12 cellular contexts compared by ENCODE assay signal in genomic region chr2:156590313-156590712, GRCh38.
DNase-seq lines count a peak whose midpoint lies in the region; ATAC-seq and TF ChIP-seq lines count a peak whose summit lies in the region.
"Had no signal": no experiment of that assay in that cellular context is flagged by ENCODE, and none has a peak within 500 bp of the region (broad histone marks: within the 10 kb centered on the region; RNA-seq: fewer than 3 reads in every experiment).

No MANE protein-coding gene starts in this region.

- H3K4me1 ChIP-seq in adipocyte (ENCODE audit: control insufficient read depth, insufficient read depth, low read length) = peaks cover 15% of the 10 kb centered on the region
- peaks cover 0 to 25% (median 6%) of the 10 kb centered on the region in 4 donors for H3K4me1 ChIP-seq in tibial nerve
- peaks cover 0 to 3% (median 3%) of the 10 kb centered on the region in 4 donors for H3K4me1 ChIP-seq in esophagus muscularis mucosa

- peak; percentile 81 for ATAC-seq in esophagus mucosa
- ATAC-seq in HG03354 (IDR thresholded peaks at IDR 0.05; ENCODE audit: poor library complexity, severe bottlenecking, unreplicated experiment) = no peak
- no peak for ATAC-seq in HG03045 (IDR thresholded peaks at IDR 0.05; ENCODE audit: unreplicated experiment)
- ATAC-seq in GM18858 (IDR thresholded peaks at IDR 0.05; ENCODE audit: unreplicated experiment) = no peak

- TF ChIP-seq RAD21 in Ishikawa (IDR thresholded peaks at IDR 0.05; ENCODE audit: low read depth) = no peak

- H3K4me3 ChIP-seq in adipocyte (ENCODE audit: low read length) (no peak overlapping the region), tibial nerve (no peak overlapping the region), esophagus muscularis mucosa (no peak overlapping the region)
- H3K4me3 ChIP-seq: GM12878, GM23248, K562 had no signal

- intact Hi-C loops in esophagus muscularis mucosa (cut with DNase I) = loop anchor here (10.0 kb wide), 2 partner anchors 186 to 604 kb away; no protein-coding TSS in a partner anchor

- H3K27me3 ChIP-seq in adipocyte (replicated peaks; ENCODE audit: control insufficient read depth, insufficient read depth, low read length) = no peaks in the 10 kb centered on the region
- H3K27me3 ChIP-seq in tibial nerve = no peaks in the 10 kb centered on the region
- H3K27me3 ChIP-seq in esophagus muscularis mucosa = no peaks in the 10 kb centered on the region

- no peak for TF ChIP-seq CTCF in tibial nerve (IDR thresholded peaks at IDR 0.05)
- no peak for TF ChIP-seq CTCF in esophagus muscularis mucosa (IDR thresholded peaks at IDR 0.05)

- H3K27ac ChIP-seq in tibial nerve = peak overlapping the region; percentile 35 to 75 (median 59)
- no peak overlapping the region for H3K27ac ChIP-seq in esophagus muscularis mucosa (replicated peaks in 1 of 4)
- H3K27ac ChIP-seq: GM23248 had no signal

- H3K9ac ChIP-seq in adipocyte (ENCODE audit: low read length) = peak overlapping the region; percentile 27
- H3K9ac ChIP-seq: GM23248 had no signal

- TF ChIP-seq EP300 in Ishikawa (IDR thresholded peaks at IDR 0.05; ENCODE audit: borderline replicate concordance) = 0 out of 2 replicates have a peak, but pooled peaks have one; percentile 12
- no peak for TF ChIP-seq EP300 in tibial nerve (IDR thresholded peaks at IDR 0.05)
- no peak for TF ChIP-seq EP300 in esophagus muscularis mucosa (IDR thresholded peaks at IDR 0.05)

- H3K36me3 ChIP-seq in adipocyte (ENCODE audit: control insufficient read depth, insufficient read depth, low read length, severe bottlenecking) = no peaks in the 10 kb centered on the region
- no peaks in the 10 kb centered on the region for H3K36me3 ChIP-seq in tibial nerve
- H3K36me3 ChIP-seq in esophagus muscularis mucosa = no peaks in the 10 kb centered on the region

- DNase-seq in adipocyte (ENCODE audit: low read depth) (no peak), tibial nerve (ENCODE audit: low spot score in 2 of 2) (no peak), esophagus muscularis mucosa (ENCODE audit: extremely low spot score) (no peak)
- DNase-seq: DMS 273 treated with DMSO at 0.1 percent for 48 hours had no signal

- H3K9me3 ChIP-seq in adipocyte (ENCODE audit: control insufficient read depth, low read length) = no peaks in the 10 kb centered on the region
- H3K9me3 ChIP-seq in tibial nerve = no peaks in the 10 kb centered on the region
- H3K9me3 ChIP-seq in esophagus muscularis mucosa = no peaks in the 10 kb centered on the region

- WGBS in tibial nerve, 2 donors = 53 to 76% methylated on average over 1 of the region's 1 CpG
- WGBS in esophagus muscularis mucosa = 96% methylated on average over 1 of the region's 1 CpG

- TF ChIP-seq POLR2A in tibial nerve (IDR thresholded peaks at IDR 0.05) = no peak
- TF ChIP-seq POLR2A in esophagus muscularis mucosa (IDR thresholded peaks at IDR 0.05; ENCODE audit: low read depth) = no peak

TF ChIP-seq in Ishikawa, 13 proteins besides CTCF, POLR2A, EP300 and RAD21:
- TF ChIP-seq FOXM1 (IDR thresholded peaks at IDR 0.05; ENCODE audit: borderline replicate concordance, low read depth) = no peak
- TF ChIP-seq NFIC (IDR thresholded peaks at IDR 0.05) = 0 out of 2 replicates have a peak, but pooled peaks have one; percentile 12

Comparison
In these comparisons a context has a peak if more than half of its experiments do, and no peak if none do; other contexts are left out.
1. H3K27ac ChIP-seq: peak in tibial nerve (4 of 4); none in esophagus muscularis mucosa (0 of 4).